30 cellular contexts compared by ENCODE assay signal in the genomic region with DNA sequence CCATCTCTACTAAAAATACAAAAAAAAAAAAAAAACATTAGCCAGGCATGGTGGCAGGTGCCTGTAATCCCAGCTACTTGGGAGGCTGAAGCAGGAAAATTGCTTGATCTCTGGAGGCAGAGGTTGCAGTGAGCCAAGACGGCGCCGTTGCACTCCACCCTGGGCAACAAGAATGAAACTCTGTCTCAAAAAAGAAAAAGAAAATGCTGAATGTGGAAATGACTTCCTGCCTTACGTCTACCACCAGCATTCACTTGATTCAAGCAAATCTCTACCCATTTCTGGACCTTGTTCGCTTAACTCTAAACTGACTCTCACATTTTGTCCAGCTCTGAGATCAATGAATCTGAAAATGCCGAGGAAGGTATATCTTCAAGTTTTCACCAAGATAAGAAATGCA.
"Had no signal": no experiment of that assay in that cellular context is flagged by ENCODE, and none has a peak within 500 bp of the region (broad histone marks: within the 10 kb centered on the region; RNA-seq: fewer than 3 reads in every experiment).

No MANE protein-coding gene starts in this region.

- H3K27ac ChIP-seq: ascending aorta, cardiac muscle cell, WERI-Rb-1 had no signal

- H3K27me3 ChIP-seq: ascending aorta, cardiac muscle cell had no signal

- H3K9me3 ChIP-seq: ascending aorta had no signal

- H3K4me3 ChIP-seq: ascending aorta, cardiac muscle cell had no signal

- H3K4me1 ChIP-seq: ascending aorta had no signal

- DNase-seq: activated CD4-positive, alpha-beta memory T cell treated with anti-CD3 and anti-CD28 coated beads, Interleukin-2, amount 10 ng/mL, durations not matched to agents 7 days and 5 days; activated CD4-positive, alpha-beta T cell treated with anti-CD3 and anti-CD28 coated beads for 1 hour; activated CD4-positive, alpha-beta T cell treated with anti-CD3 and anti-CD28 coated beads for 36 hours; activated CD4-positive, alpha-beta T cell treated with anti-CD3 and anti-CD28 coated beads for 48 hours; activated CD4-positive, alpha-beta T cell treated with anti-CD3 and anti-CD28 coated beads, Interleukin-2, amount 10 ng/mL, durations not matched to agents 7 days and 5 days; activated CD4-positive, alpha-beta T cell treated with anti-CD3 and anti-CD28 coated beads, Interleukin-2, amount 50 U/mL, for 48 hours; activated CD4-positive, CD25-positive, alpha-beta regulatory T cell; activated CD8-positive, alpha-beta memory T cell treated with anti-CD3 and anti-CD28 coated beads for 24 hours; activated CD8-positive, alpha-beta memory T cell treated with anti-CD3 and anti-CD28 coated beads, Interleukin-2, amount 10 ng/mL, durations not matched to agents 7 days and 5 days; activated CD8-positive, alpha-beta memory T cell treated with anti-CD3 and anti-CD28 coated beads, Interleukin-2, amount 50 U/mL, for 48 hours; activated CD8-positive, alpha-beta T cell treated with anti-CD3 and anti-CD28 coated beads, Interleukin-2, amount 10 ng/mL, durations not matched to agents 7 days and 5 days; activated effector memory CD4-positive, alpha-beta T cell treated with Interleukin-2 at 50 U/mL for 16 hours; activated gamma-delta T cell; activated naive CD4-positive, alpha-beta T cell treated with anti-CD3 and anti-CD28 coated beads, Interleukin-2, amount 10 ng/mL, durations not matched to agents 7 days and 5 days; activated naive CD4-positive, alpha-beta T cell treated with Interleukin-2 at 50 U/mL for 16 hours; activated naive CD8-positive, alpha-beta T cell treated with anti-CD3 and anti-CD28 coated beads, Interleukin-2, amount 10 ng/mL, durations not matched to agents 7 days and 5 days; activated naive CD8-positive, alpha-beta T cell treated with anti-CD3 and anti-CD28 coated beads, Interleukin-2, amount 50 U/mL, for 24 hours; activated T-cell treated with anti-CD3 and anti-CD28 coated beads, Interleukin-2, amount 50 U/mL, for 24 hours; activated T-cell treated with anti-CD3 and anti-CD28 coated beads, Interleukin-2, amount 50 U/mL, for 48 hours; amygdala; anterior cingulate cortex; caudate nucleus; cerebellar nuclear complex; T-helper 2 cell; T-helper 9 cell; WERI-Rb-1 had no signal

- H3K36me3 ChIP-seq: ascending aorta, cardiac muscle cell, WERI-Rb-1 had no signal

- ATAC-seq: activated CD4-positive, alpha-beta T cell treated with anti-CD3 and anti-CD28 coated beads for 36 hours; activated CD4-positive, CD25-positive, alpha-beta regulatory T cell treated with anti-CD3 and anti-CD28 coated beads, Interleukin-2, amount 50 U/mL, for 24 hours; activated CD8-positive, alpha-beta memory T cell treated with anti-CD3 and anti-CD28 coated beads, Interleukin-2, amount 10 ng/mL, durations not matched to agents 7 days and 5 days; activated CD8-positive, alpha-beta T cell treated with anti-CD3 and anti-CD28 coated beads, Interleukin-2, amount 10 ng/mL, durations not matched to agents 7 days and 5 days; activated naive CD8-positive, alpha-beta T cell treated with anti-CD3 and anti-CD28 coated beads, Interleukin-2, amount 50 U/mL, for 24 hours; WTC11 had no signal
